Comparison of ENCODE assay signal across 20 cellular contexts in genomic region chr2:217512259-217512658, GRCh38.
"Had no signal": no experiment of that assay in that cellular context is flagged by ENCODE, and none has a peak within 500 bp of the region (broad histone marks: within the 10 kb centered on the region; RNA-seq: fewer than 3 reads in every experiment).

No MANE protein-coding gene starts in this region.

- H3K4me3 ChIP-seq: cardiac muscle cell, lower lobe of right lung, pancreas, right lobe of liver, transverse colon, uterus had no signal

- H3K9me3 ChIP-seq: lower lobe of right lung, neutrophil, pancreas, right lobe of liver, transverse colon, uterus had no signal

- H3K9me3 Mint-ChIP-seq: activated CD4-positive, alpha-beta memory T cell treated with anti-CD3 and anti-CD28 coated beads for 36 hours; activated naive CD4-positive, alpha-beta T cell treated with anti-CD3 and anti-CD28 coated beads for 36 hours; activated naive CD8-positive, alpha-beta T cell treated with anti-CD3 and anti-CD28 coated beads, Interleukin-2, amount 10 ng/mL, durations not matched to agents 7 days and 5 days; naive thymus-derived CD8-positive, alpha-beta T cell; stimulated activated effector memory CD8-positive, alpha-beta T cell treated with anti-CD3 and anti-CD28 coated beads, Interleukin-12 subunit alpha, Interleukin-12 subunit beta, amount 100 ng/mL, for 72 hours had no signal

- H3K36me3 ChIP-seq: cardiac muscle cell, lower lobe of right lung, neutrophil, pancreas, right lobe of liver, transverse colon, uterus had no signal

- DNase-seq: activated CD4-positive, alpha-beta memory T cell treated with anti-CD3 and anti-CD28 coated beads for 36 hours; activated CD4-positive, alpha-beta T cell treated with anti-CD3 and anti-CD28 coated beads for 48 hours; activated CD4-positive, CD25-positive, alpha-beta regulatory T cell; activated naive CD4-positive, alpha-beta T cell treated with anti-CD3 and anti-CD28 coated beads for 36 hours; activated naive CD8-positive, alpha-beta T cell treated with anti-CD3 and anti-CD28 coated beads, Interleukin-2, amount 10 ng/mL, durations not matched to agents 7 days and 5 days; activated T-cell treated with anti-CD3 and anti-CD28 coated beads, Interleukin-2, amount 50 U/mL, for 48 hours; cortex of kidney; left colon; lower lobe of right lung; naive thymus-derived CD8-positive, alpha-beta T cell; pancreas; right lobe of liver; small intestine; stimulated activated CD4-positive, alpha-beta T cell treated with anti-CD3 and anti-CD28 coated beads, Interleukin-2, amount 100 ng/mL, for 24 hours; T1000; transverse colon; uterus had no signal

- H3K27me3 Mint-ChIP-seq: activated CD4-positive, alpha-beta memory T cell treated with anti-CD3 and anti-CD28 coated beads for 36 hours; activated naive CD8-positive, alpha-beta T cell treated with anti-CD3 and anti-CD28 coated beads, Interleukin-2, amount 10 ng/mL, durations not matched to agents 7 days and 5 days had no signal

- H3K4me1 ChIP-seq: pancreas, right lobe of liver, uterus had no signal

- H3K4me3 Mint-ChIP-seq: activated CD4-positive, alpha-beta memory T cell treated with anti-CD3 and anti-CD28 coated beads for 36 hours; activated naive CD4-positive, alpha-beta T cell treated with anti-CD3 and anti-CD28 coated beads for 36 hours; activated naive CD8-positive, alpha-beta T cell treated with anti-CD3 and anti-CD28 coated beads, Interleukin-2, amount 10 ng/mL, durations not matched to agents 7 days and 5 days; naive thymus-derived CD8-positive, alpha-beta T cell; stimulated activated effector memory CD8-positive, alpha-beta T cell treated with anti-CD3 and anti-CD28 coated beads, Interleukin-12 subunit alpha, Interleukin-12 subunit beta, amount 100 ng/mL, for 72 hours had no signal

- ATAC-seq: left colon; naive thymus-derived CD8-positive, alpha-beta T cell; pancreas; right lobe of liver; stimulated activated effector memory CD8-positive, alpha-beta T cell treated with anti-CD3 and anti-CD28 coated beads, Interleukin-12 subunit alpha, Interleukin-12 subunit beta, amount 100 ng/mL, for 72 hours had no signal

- H3K4me1 Mint-ChIP-seq: stimulated activated effector memory CD8-positive, alpha-beta T cell treated with anti-CD3 and anti-CD28 coated beads, Interleukin-12 subunit alpha, Interleukin-12 subunit beta, amount 100 ng/mL, for 72 hours had no signal

- H3K27me3 ChIP-seq: cardiac muscle cell, neutrophil, pancreas, right lobe of liver, transverse colon, uterus had no signal

- H3K27ac Mint-ChIP-seq: activated CD4-positive, alpha-beta memory T cell treated with anti-CD3 and anti-CD28 coated beads for 36 hours; activated naive CD4-positive, alpha-beta T cell treated with anti-CD3 and anti-CD28 coated beads for 36 hours; activated naive CD8-positive, alpha-beta T cell treated with anti-CD3 and anti-CD28 coated beads, Interleukin-2, amount 10 ng/mL, durations not matched to agents 7 days and 5 days; naive thymus-derived CD8-positive, alpha-beta T cell; stimulated activated effector memory CD8-positive, alpha-beta T cell treated with anti-CD3 and anti-CD28 coated beads, Interleukin-12 subunit alpha, Interleukin-12 subunit beta, amount 100 ng/mL, for 72 hours had no signal
